In the genomic region with DNA sequence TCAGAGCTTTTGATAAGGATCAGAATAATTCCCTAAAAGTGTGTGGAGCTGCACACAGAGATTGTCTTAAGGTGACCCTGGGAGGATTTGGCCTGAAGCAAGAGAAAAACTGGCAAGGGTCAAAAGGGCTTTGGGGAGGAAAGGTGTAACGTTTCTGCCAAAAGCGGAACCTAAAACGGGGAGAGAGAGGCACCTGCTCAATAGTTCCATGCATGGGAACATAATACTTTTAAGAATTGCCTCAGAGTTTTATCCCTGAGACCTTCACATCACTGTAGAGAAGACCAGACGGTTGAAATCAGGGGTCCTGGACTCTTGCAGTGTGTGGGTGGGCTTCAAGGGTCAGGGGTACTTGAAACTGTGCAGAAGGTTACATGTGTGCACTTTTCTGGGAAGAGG, we compare ENCODE assay signal across 26 cellular contexts. TPM values are rescaled to one million over a fixed set of nuclear protein-coding genes. Genes with fewer than 3 reads are reported as not detected.
DNase-seq lines count a peak whose midpoint lies in the region; ATAC-seq and TF ChIP-seq lines count a peak whose summit lies in the region.
"Had no signal": no experiment of that assay in that cellular context is flagged by ENCODE, and none has a peak within 500 bp of the region (broad histone marks: within the 10 kb centered on the region; RNA-seq: fewer than 3 reads in every experiment).

No MANE protein-coding gene starts in this region.

- H3K4me2 ChIP-seq in OCI-LY3 (ENCODE audit: low read length), result peak overlapping the region; percentile 87
- no peak overlapping the region for H3K4me2 ChIP-seq in smooth muscle cell

- no peak for ATAC-seq in activated T-cell treated with anti-CD3 and anti-CD28 coated beads, Interleukin-2, amount 50 U/mL, for 72 hours (replicated peaks in 1 of 2)
- no peak for ATAC-seq in stimulated activated memory B cell treated with anti-CD40 and anti-IgM and Interleukin-4, amounts not matched to agents 10 μg/mL and 1 μg/mL and 100 μg/mL, for 72 hours

- H3K9me3 ChIP-seq in OCI-LY3 (ENCODE audit: insufficient read depth, low read length) (peaks cover 10% of the 10 kb centered on the region; the same call in 1 of the 2 replicates), smooth muscle cell (replicated peaks; ENCODE audit: low read depth) (peaks cover 5% of the 10 kb centered on the region)

- H3K27ac ChIP-seq in OCI-LY3 (ENCODE audit: low read length) (peak overlapping the region; percentile 72), smooth muscle cell (ENCODE audit: low read depth) (no peak overlapping the region)
- H3K27ac ChIP-seq: C4-2B, HL-60, uterus had no signal

- TF ChIP-seq CTCF in OCI-LY3 (IDR thresholded peaks at IDR 0.05; ENCODE audit: low read depth, low read length), result no peak
- TF ChIP-seq CTCF in endothelial cell (IDR thresholded peaks at IDR 0.05; ENCODE audit: unreplicated experiment), result no peak
- TF ChIP-seq CTCF in smooth muscle cell (IDR thresholded peaks at IDR 0.05; ENCODE audit: borderline replicate concordance, insufficient read depth, poor library complexity, severe bottlenecking), result no peak

- H3K36me3 Mint-ChIP-seq in activated T-cell treated with anti-CD3 and anti-CD28 coated beads, Interleukin-2, amount 50 U/mL, for 72 hours (ENCODE audit: insufficient read depth in 2 of 2), result peaks cover 13 to 26% of the 10 kb centered on the region in 2 donors
- peaks cover 19% of the 10 kb centered on the region for H3K36me3 Mint-ChIP-seq in endothelial cell (ENCODE audit: low read depth, unreplicated experiment)
- peaks cover 25% of the 10 kb centered on the region for H3K36me3 Mint-ChIP-seq in stimulated activated memory B cell treated with anti-CD40 and anti-IgM and Interleukin-4, amounts not matched to agents 10 μg/mL and 1 μg/mL and 100 μg/mL, for 72 hours

- H3K36me3 ChIP-seq in OCI-LY3 (replicated peaks; ENCODE audit: low read depth, low read length), result peaks cover 82% of the 10 kb centered on the region
- H3K36me3 ChIP-seq in smooth muscle cell (ENCODE audit: low read depth), result peaks cover 6% of the 10 kb centered on the region
- H3K36me3 ChIP-seq: uterus had no signal

- no peaks in the 10 kb centered on the region for H3K9me3 Mint-ChIP-seq in activated T-cell treated with anti-CD3 and anti-CD28 coated beads, Interleukin-2, amount 50 U/mL, for 72 hours
- H3K9me3 Mint-ChIP-seq in endothelial cell (ENCODE audit: unreplicated experiment), result peaks cover 4% of the 10 kb centered on the region
- H3K9me3 Mint-ChIP-seq in stimulated activated memory B cell treated with anti-CD40 and anti-IgM and Interleukin-4, amounts not matched to agents 10 μg/mL and 1 μg/mL and 100 μg/mL, for 72 hours, result no peaks in the 10 kb centered on the region

- H4K20me1 ChIP-seq in OCI-LY3 (ENCODE audit: insufficient read depth, low read length) (peaks cover 45% of the 10 kb centered on the region), smooth muscle cell (ENCODE audit: low read depth) (peaks cover 30% of the 10 kb centered on the region)

- no peak for DNase-seq in activated T-cell treated with anti-CD3 and anti-CD28 coated beads, Interleukin-2, amount 50 U/mL, for 72 hours
- no peak for DNase-seq in activated T-cell treated with anti-CD3 and anti-CD28 coated beads, Interleukin-2, amount 50 U/mL, for 48 hours
- DNase-seq in endothelial cell (ENCODE audit: low spot score) (no peak), smooth muscle cell (lab: John Stamatoyannopoulos, UW; ENCODE audit: unreplicated experiment) (no peak), NAMALWA (ENCODE audit: low spot score) (no peak)
- no peak for DNase-seq in activated CD8-positive, alpha-beta memory T cell treated with anti-CD3 and anti-CD28 coated beads, Interleukin-2, amount 50 U/mL, for 4 hours
- DNase-seq: activated CD4-positive, CD25-positive, alpha-beta regulatory T cell; activated naive CD4-positive, alpha-beta T cell treated with anti-CD3 and anti-CD28 coated beads, Interleukin-2, amount 50 U/mL, for 16 hours; activated T-cell treated with anti-CD3 and anti-CD28 coated beads, Interleukin-2, amount 50 U/mL, for 4 hours; anterior cingulate cortex; dorsolateral prefrontal cortex; NCI-H1105 treated with DMSO at 0.1 percent for 48 hours; NCI-H2029; NCI-H345; NCI-H774; RPMI8226; substantia nigra; T-helper 9 cell; uterus had no signal

- H3K4me3 ChIP-seq in OCI-LY3 (ENCODE audit: low read length), result peak overlapping the region; percentile 56
- H3K4me3 ChIP-seq in smooth muscle cell, result no peak overlapping the region
- H3K4me3 ChIP-seq: dorsolateral prefrontal cortex, SK-N-MC, skin epidermis, uterus had no signal

- peaks cover 69% of the 10 kb centered on the region for H3K4me1 Mint-ChIP-seq in activated T-cell treated with anti-CD3 and anti-CD28 coated beads, Interleukin-2, amount 50 U/mL, for 72 hours (ENCODE audit: low read depth)
- H3K4me1 Mint-ChIP-seq in endothelial cell (ENCODE audit: unreplicated experiment), result peaks cover 64% of the 10 kb centered on the region
- peaks cover 60% of the 10 kb centered on the region for H3K4me1 Mint-ChIP-seq in stimulated activated memory B cell treated with anti-CD40 and anti-IgM and Interleukin-4, amounts not matched to agents 10 μg/mL and 1 μg/mL and 100 μg/mL, for 72 hours

- no peaks in the 10 kb centered on the region for H3K27me3 Mint-ChIP-seq in activated T-cell treated with anti-CD3 and anti-CD28 coated beads, Interleukin-2, amount 50 U/mL, for 72 hours (ENCODE audit: low read depth)
- H3K27me3 Mint-ChIP-seq in endothelial cell (ENCODE audit: unreplicated experiment), result peaks cover 13% of the 10 kb centered on the region
- no peaks in the 10 kb centered on the region for H3K27me3 Mint-ChIP-seq in stimulated activated memory B cell treated with anti-CD40 and anti-IgM and Interleukin-4, amounts not matched to agents 10 μg/mL and 1 μg/mL and 100 μg/mL, for 72 hours
- H3K27me3 Mint-ChIP-seq: memory B cell had no signal

- peak overlapping the region; percentile 41 to 66 for H3K4me3 Mint-ChIP-seq in activated T-cell treated with anti-CD3 and anti-CD28 coated beads, Interleukin-2, amount 50 U/mL, for 72 hours
- H3K4me3 Mint-ChIP-seq in endothelial cell (ENCODE audit: unreplicated experiment), result no peak overlapping the region
- H3K4me3 Mint-ChIP-seq in stimulated activated memory B cell treated with anti-CD40 and anti-IgM and Interleukin-4, amounts not matched to agents 10 μg/mL and 1 μg/mL and 100 μg/mL, for 72 hours, result no peak overlapping the region
- H3K4me3 Mint-ChIP-seq: activated T-cell treated with anti-CD3 and anti-CD28 coated beads, Interleukin-2, amount 50 U/mL, for 4 hours; memory B cell had no signal

- H3K79me2 ChIP-seq in OCI-LY3 (ENCODE audit: low read length) (peaks cover 99% of the 10 kb centered on the region), smooth muscle cell (ENCODE audit: low read depth) (peaks cover 85% of the 10 kb centered on the region)

- peak overlapping the region; percentile 1 for H3K27ac Mint-ChIP-seq in activated T-cell treated with anti-CD3 and anti-CD28 coated beads, Interleukin-2, amount 50 U/mL, for 72 hours
- peak overlapping the region; percentile 22 for H3K27ac Mint-ChIP-seq in endothelial cell (ENCODE audit: unreplicated experiment)
- H3K27ac Mint-ChIP-seq in stimulated activated memory B cell treated with anti-CD40 and anti-IgM and Interleukin-4, amounts not matched to agents 10 μg/mL and 1 μg/mL and 100 μg/mL, for 72 hours, result peak overlapping the region; percentile 12
- H3K27ac Mint-ChIP-seq: memory B cell had no signal

- WGBS in smooth muscle cell (ENCODE audit: low lambda C conversion rate), result 92% methylated on average over 4 of the region's 4 CpGs

- H3K27me3 ChIP-seq in OCI-LY3 (ENCODE audit: low read depth, low read length) (no peaks in the 10 kb centered on the region), smooth muscle cell (ENCODE audit: low read depth) (no peaks in the 10 kb centered on the region)
- H3K27me3 ChIP-seq: dorsolateral prefrontal cortex, uterus had no signal

- peaks cover 22% of the 10 kb centered on the region for H3F3A ChIP-seq in smooth muscle cell (ENCODE audit: low read depth)

- H3K9ac ChIP-seq in OCI-LY3 (ENCODE audit: low read length) (peak overlapping the region; percentile 58), smooth muscle cell (ENCODE audit: low read depth) (no peak overlapping the region)

- H2AFZ ChIP-seq in OCI-LY3 (ENCODE audit: low read depth, low read length) (no peak overlapping the region), smooth muscle cell (ENCODE audit: low read depth) (no peak overlapping the region)

- H3K4me1 ChIP-seq in OCI-LY3 (ENCODE audit: low read length), result peaks cover 50% of the 10 kb centered on the region
- peaks cover 31% of the 10 kb centered on the region for H3K4me1 ChIP-seq in smooth muscle cell (ENCODE audit: low read depth)

RNA-seq across cellular contexts. Expression of gene ZNF710, which starts 6.0 kb away (rescaled TPM):
- total RNA-seq in activated T-cell treated with anti-CD3 and anti-CD28 coated beads, Interleukin-2, amount 50 U/mL, for 72 hours, result 10 to 100 TPM; 26.6 to 32.3 TPM
- total RNA-seq in endothelial cell (ENCODE audit: unreplicated experiment) (129 TPM), smooth muscle cell (8.6 and 20.8 TPM in 2 replicates)
- 10.4 and 14.8 TPM in 2 replicates for polyA plus RNA-seq in smooth muscle cell

Comparison
In these comparisons a context has a peak if more than half of its experiments do, and no peak if none do; other contexts are left out.
1. H3K4me3 Mint-ChIP-seq: peak in activated T-cell treated with anti-CD3 and anti-CD28 coated beads, Interleukin-2, amount 50 U/mL, for 72 hours (2 of 2); none in endothelial cell (single experiment) and stimulated activated memory B cell treated with anti-CD40 and anti-IgM and Interleukin-4, amounts not matched to agents 10 μg/mL and 1 μg/mL and 100 μg/mL, for 72 hours (single experiment).
2. Peak in every context shown above with its lines, with median percentiles within 50 percentile points of each other: H3K27ac Mint-ChIP-seq.